In the genomic region with DNA sequence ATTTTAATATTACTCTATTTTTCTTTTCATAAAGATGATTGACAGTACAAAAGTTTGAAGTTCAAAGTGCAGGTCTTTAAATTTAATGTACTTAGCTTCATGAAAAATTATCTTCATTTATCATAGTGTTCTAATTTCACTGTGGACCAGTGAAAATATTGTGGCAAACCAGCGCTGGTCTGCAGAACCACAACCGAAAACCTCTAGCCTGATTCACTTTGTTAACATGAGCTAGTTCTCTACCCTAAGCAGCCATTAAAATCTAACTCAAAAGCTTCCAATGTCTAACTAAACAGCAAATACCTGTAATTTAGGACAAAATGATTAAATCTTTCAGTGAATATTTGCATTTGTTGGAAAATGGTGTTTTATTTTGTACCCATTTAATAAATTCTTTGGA, we compare ENCODE assay signal across 30 cellular contexts.
"Had no signal": no experiment of that assay in that cellular context is flagged by ENCODE, and none has a peak within 500 bp of the region (broad histone marks: within the 10 kb centered on the region; RNA-seq: fewer than 3 reads in every experiment).

No MANE protein-coding gene starts in this region.

- H3K36me3 Mint-ChIP-seq: activated naive CD4-positive, alpha-beta T cell treated with anti-CD3 and anti-CD28 coated beads, Interleukin-2, amount 10 ng/mL, durations not matched to agents 7 days and 5 days; activated naive CD4-positive, alpha-beta T cell treated with anti-CD3 and anti-CD28 coated beads, Interleukin-2, amount 50 U/mL, for 72 hours; activated naive CD8-positive, alpha-beta T cell treated with anti-CD3 and anti-CD28 coated beads, Interleukin-2, amount 10 ng/mL, durations not matched to agents 7 days and 5 days; brain; WTC11 had no signal

- H3K4me1 Mint-ChIP-seq: activated CD4-positive, alpha-beta memory T cell treated with anti-CD3 and anti-CD28 coated beads, Interleukin-2, amount 10 ng/mL, durations not matched to agents 7 days and 5 days; activated CD4-positive, alpha-beta T cell treated with anti-CD3 and anti-CD28 coated beads, Interleukin-2, amount 10 ng/mL, durations not matched to agents 7 days and 5 days; activated naive CD4-positive, alpha-beta T cell treated with anti-CD3 and anti-CD28 coated beads, Interleukin-2, amount 10 ng/mL, durations not matched to agents 7 days and 5 days; activated naive CD8-positive, alpha-beta T cell treated with anti-CD3 and anti-CD28 coated beads, Interleukin-2, amount 10 ng/mL, durations not matched to agents 7 days and 5 days; endodermal cell; WTC11 had no signal

- H3K27ac ChIP-seq: ascending aorta, breast epithelium, cardiac muscle cell, colonic mucosa, heart left ventricle had no signal

- H3K4me3 ChIP-seq: ascending aorta, breast epithelium, cardiac muscle cell, colonic mucosa, heart left ventricle had no signal

- DNase-seq: activated CD4-positive, alpha-beta memory T cell treated with anti-CD3 and anti-CD28 coated beads, Interleukin-2, amount 10 ng/mL, durations not matched to agents 7 days and 5 days; activated CD4-positive, alpha-beta T cell treated with anti-CD3 and anti-CD28 coated beads for 1 hour; activated CD4-positive, alpha-beta T cell treated with anti-CD3 and anti-CD28 coated beads for 4 hours; activated CD4-positive, alpha-beta T cell treated with anti-CD3 and anti-CD28 coated beads, Interleukin-2, amount 10 ng/mL, durations not matched to agents 7 days and 5 days; activated CD4-positive, alpha-beta T cell treated with anti-CD3 and anti-CD28 coated beads, Interleukin-2, amount 50 U/mL, for 4 hours; activated CD8-positive, alpha-beta memory T cell treated with anti-CD3 and anti-CD28 coated beads, Interleukin-2, amount 50 U/mL, for 48 hours; activated gamma-delta T cell; activated naive CD4-positive, alpha-beta T cell; activated naive CD4-positive, alpha-beta T cell treated with anti-CD3 and anti-CD28 coated beads, Interleukin-2, amount 10 ng/mL, durations not matched to agents 7 days and 5 days; activated naive CD8-positive, alpha-beta T cell treated with anti-CD3 and anti-CD28 coated beads, Interleukin-2, amount 10 ng/mL, durations not matched to agents 7 days and 5 days; activated T-cell treated with anti-CD3 and anti-CD28 coated beads for 4 hours; activated T-cell treated with anti-CD3 and anti-CD28 coated beads, Interleukin-2, amount 50 U/mL, for 24 hours; activated T-cell treated with anti-CD3 and anti-CD28 coated beads, Interleukin-2, amount 50 U/mL, for 72 hours; central memory CD4-positive, alpha-beta T cell; cerebellar nuclear complex; colonic mucosa; effector memory CD4-positive, alpha-beta T cell; endodermal cell; foreskin fibroblast; glutamatergic neuron; heart left ventricle; T-helper 2 cell had no signal

- H3K9me3 ChIP-seq: ascending aorta, breast epithelium, colonic mucosa, heart left ventricle had no signal

- H3K36me3 ChIP-seq: ascending aorta, breast epithelium, cardiac muscle cell, colonic mucosa, heart left ventricle had no signal

- H3K27me3 Mint-ChIP-seq: activated naive CD4-positive, alpha-beta T cell treated with anti-CD3 and anti-CD28 coated beads, Interleukin-2, amount 10 ng/mL, durations not matched to agents 7 days and 5 days; activated T-cell treated with anti-CD3 and anti-CD28 coated beads, Interleukin-2, amount 50 U/mL, for 24 hours; brain had no signal

- H3K27me3 ChIP-seq: ascending aorta, breast epithelium, cardiac muscle cell, colonic mucosa, heart left ventricle had no signal

- ATAC-seq: activated naive CD4-positive, alpha-beta T cell treated with anti-CD3 and anti-CD28 coated beads, Interleukin-2, amount 50 U/mL, for 72 hours; activated T-cell treated with anti-CD3 and anti-CD28 coated beads, Interleukin-2, amount 50 U/mL, for 72 hours; esophagus mucosa; heart left ventricle; WTC11 had no signal

- H3K4me1 ChIP-seq: ascending aorta, breast epithelium, colonic mucosa, heart left ventricle had no signal

- H3K9me3 Mint-ChIP-seq: activated CD4-positive, alpha-beta memory T cell treated with anti-CD3 and anti-CD28 coated beads, Interleukin-2, amount 10 ng/mL, durations not matched to agents 7 days and 5 days; activated CD4-positive, alpha-beta T cell treated with anti-CD3 and anti-CD28 coated beads, Interleukin-2, amount 10 ng/mL, durations not matched to agents 7 days and 5 days; activated naive CD4-positive, alpha-beta T cell treated with anti-CD3 and anti-CD28 coated beads, Interleukin-2, amount 10 ng/mL, durations not matched to agents 7 days and 5 days; activated naive CD4-positive, alpha-beta T cell treated with anti-CD3 and anti-CD28 coated beads, Interleukin-2, amount 50 U/mL, for 72 hours; activated naive CD8-positive, alpha-beta T cell treated with anti-CD3 and anti-CD28 coated beads, Interleukin-2, amount 10 ng/mL, durations not matched to agents 7 days and 5 days; activated T-cell treated with anti-CD3 and anti-CD28 coated beads, Interleukin-2, amount 50 U/mL, for 24 hours; activated T-cell treated with anti-CD3 and anti-CD28 coated beads, Interleukin-2, amount 50 U/mL, for 72 hours; brain; endodermal cell; WTC11 had no signal

- H3K27ac Mint-ChIP-seq: activated CD4-positive, alpha-beta memory T cell treated with anti-CD3 and anti-CD28 coated beads, Interleukin-2, amount 10 ng/mL, durations not matched to agents 7 days and 5 days; activated CD4-positive, alpha-beta T cell treated with anti-CD3 and anti-CD28 coated beads, Interleukin-2, amount 10 ng/mL, durations not matched to agents 7 days and 5 days; activated naive CD4-positive, alpha-beta T cell treated with anti-CD3 and anti-CD28 coated beads, Interleukin-2, amount 10 ng/mL, durations not matched to agents 7 days and 5 days; activated naive CD4-positive, alpha-beta T cell treated with anti-CD3 and anti-CD28 coated beads, Interleukin-2, amount 50 U/mL, for 72 hours; activated naive CD8-positive, alpha-beta T cell treated with anti-CD3 and anti-CD28 coated beads, Interleukin-2, amount 10 ng/mL, durations not matched to agents 7 days and 5 days; activated T-cell treated with anti-CD3 and anti-CD28 coated beads, Interleukin-2, amount 50 U/mL, for 24 hours; activated T-cell treated with anti-CD3 and anti-CD28 coated beads, Interleukin-2, amount 50 U/mL, for 72 hours; endodermal cell; WTC11 had no signal

- FAIRE-seq: TTC549 had no signal

- H3K4me3 Mint-ChIP-seq: activated CD4-positive, alpha-beta memory T cell treated with anti-CD3 and anti-CD28 coated beads, Interleukin-2, amount 10 ng/mL, durations not matched to agents 7 days and 5 days; activated CD4-positive, alpha-beta T cell treated with anti-CD3 and anti-CD28 coated beads, Interleukin-2, amount 10 ng/mL, durations not matched to agents 7 days and 5 days; activated naive CD4-positive, alpha-beta T cell treated with anti-CD3 and anti-CD28 coated beads, Interleukin-2, amount 10 ng/mL, durations not matched to agents 7 days and 5 days; activated naive CD8-positive, alpha-beta T cell treated with anti-CD3 and anti-CD28 coated beads, Interleukin-2, amount 10 ng/mL, durations not matched to agents 7 days and 5 days; activated T-cell treated with anti-CD3 and anti-CD28 coated beads, Interleukin-2, amount 50 U/mL, for 24 hours; activated T-cell treated with anti-CD3 and anti-CD28 coated beads, Interleukin-2, amount 50 U/mL, for 72 hours; brain; endodermal cell; WTC11 had no signal
